ENCODE assay signal across 1 cellular context in the genomic region with DNA sequence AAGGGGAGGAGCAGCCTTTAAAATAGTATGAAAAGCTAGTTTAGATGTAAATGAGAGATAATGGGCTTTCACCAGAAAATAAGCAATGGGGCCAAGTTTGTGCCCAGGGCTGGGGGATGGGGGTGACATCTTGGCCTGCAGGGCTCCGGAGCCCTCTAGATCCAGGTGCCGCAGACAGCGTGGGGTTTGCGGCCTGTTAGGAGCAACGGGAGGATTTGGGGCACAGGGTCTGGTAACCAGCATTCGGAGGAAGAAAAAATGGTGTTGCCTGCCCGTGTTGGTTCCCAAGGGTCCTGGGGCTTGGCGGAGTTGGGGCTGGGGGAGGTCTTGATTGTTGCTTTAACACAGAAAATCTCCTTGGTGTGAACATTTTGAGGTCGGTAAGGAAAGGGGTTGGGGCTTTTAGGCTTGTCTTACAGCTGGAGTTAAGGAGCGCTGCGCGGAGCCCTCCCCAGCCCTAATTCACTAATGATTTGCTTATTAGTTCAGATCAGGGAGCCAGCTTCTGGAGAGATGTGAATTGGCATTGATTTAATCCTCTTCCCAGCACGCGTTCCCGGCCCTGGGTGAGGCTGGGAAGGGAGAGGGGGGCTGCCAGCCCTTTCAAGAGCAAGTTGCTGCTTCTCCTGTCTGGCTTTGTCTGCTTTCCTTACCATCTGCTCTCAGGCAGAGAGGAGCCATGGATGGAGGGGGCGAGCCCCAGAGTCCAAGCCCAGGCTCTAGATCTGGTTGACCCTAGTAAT.
A peak's percentile ranks its signal among the peaks of the same experiment; 100 is the strongest.
TF ChIP-seq lines count a peak whose summit lies in the region.

No MANE protein-coding gene starts in this region.

TF ChIP-seq in H1, 55 proteins besides CTCF, POLR2A, EP300 and RAD21:
- TF ChIP-seq TAF1 (IDR thresholded peaks at IDR 0.05; ENCODE audit: low read depth, low read length), result 0 out of 2 replicates have a peak, but pooled peaks have one; percentile 27
- TF ChIP-seq TBP (IDR thresholded peaks at IDR 0.05; ENCODE audit: low read depth, low read length), result no peak
- 0 out of 2 replicates have a peak, but pooled peaks have one; percentile 8 for TF ChIP-seq MAX (IDR thresholded peaks at IDR 0.05)
